In the genomic region with DNA sequence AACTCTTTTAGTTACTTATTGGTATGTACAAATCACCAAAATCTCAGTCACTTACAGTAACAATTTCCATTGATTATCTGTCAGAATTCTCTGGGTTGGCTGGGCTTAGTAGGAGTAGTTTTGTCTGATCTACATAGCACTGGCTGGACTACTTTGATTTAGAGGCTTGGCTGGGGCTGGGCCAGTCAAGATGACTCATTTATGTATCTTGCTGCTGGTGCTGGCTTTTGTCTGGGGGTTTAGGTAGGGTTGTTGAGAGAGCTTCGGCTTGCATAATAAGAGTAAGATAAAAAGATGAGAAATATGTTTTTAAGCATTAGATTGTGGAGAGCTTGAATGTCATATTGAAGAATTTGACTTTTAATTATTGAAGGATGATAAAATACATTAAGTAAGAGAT, we compare ENCODE assay signal across 18 cellular contexts.
DNase-seq lines count a peak whose midpoint lies in the region; ATAC-seq, FAIRE-seq and TF ChIP-seq lines count a peak whose summit lies in the region.
"Had no signal": no experiment of that assay in that cellular context is flagged by ENCODE, and none has a peak within 500 bp of the region (broad histone marks: within the 10 kb centered on the region; RNA-seq: fewer than 3 reads in every experiment).

No MANE protein-coding gene starts in this region.

- no peaks in the 10 kb centered on the region for H3K27me3 ChIP-seq in HCT116 (ENCODE audit: insufficient read depth, low read length)
- H3K27me3 ChIP-seq: ovary had no signal

- no peaks in the 10 kb centered on the region for H3K79me2 ChIP-seq in HCT116 (ENCODE audit: insufficient read depth, low read length)

- TF ChIP-seq EP300 in A549 (IDR thresholded peaks at IDR 0.05) = no peak

- WGBS in A549 (ENCODE audit: missing lambda C conversion rate) = 3% methylated on average over 1 of the region's 1 CpG

- DNase-seq in A549 (ENCODE audit: low read depth in 1 of 2, low spot score in 1 of 2) (peak in 1 of 2 experiments; percentile 68), HCT116 (ENCODE audit: low read depth, low spot score) (no peak), astrocyte of the spinal cord (ENCODE audit: low read depth, low spot score) (peak; percentile 64), iris pigment epithelial cell (ENCODE audit: low read depth) (peak; percentile 91), COR-L47 (lab: John Stamatoyannopoulos, UW) (no peak), RKO (ENCODE audit: low spot score) (no peak)
- DNase-seq in activated CD4-positive, alpha-beta T cell treated with anti-CD3 and anti-CD28 coated beads for 1 hour = no peak
- DNase-seq: activated CD8-positive, alpha-beta memory T cell treated with anti-CD3 and anti-CD28 coated beads for 24 hours; activated naive CD4-positive, alpha-beta T cell; cerebellar nuclear complex; DMS153; KBM-7; NCI-H146; RPMI8226; stimulated activated CD4-positive, alpha-beta T cell treated with anti-CD3 and anti-CD28 coated beads, Interleukin-1b, Interleukin-23, amount 100 ng/mL, for 48 hours had no signal

- H3K9me2 ChIP-seq in HCT116 (ENCODE audit: insufficient read depth) = no peaks in the 10 kb centered on the region

- no TSS peak for BruUV-seq in HCT116 (replicated peaks; lab: Mats Ljungman, UMichigan)

- TF ChIP-seq RAD21 in A549 (conservative IDR thresholded peaks at IDR 0.05 in 1 of 2, IDR thresholded peaks at IDR 0.05 in 1 of 2) (no peak), HCT116 (IDR thresholded peaks at IDR 0.05; ENCODE audit: low read depth) (no peak)

- ATAC-seq in A549 = peak; percentile 59 to 88; a peak in 4 of 6 replicates
- ATAC-seq in HCT116 = peak; percentile 59
- no peak for ATAC-seq in GM18907 (IDR thresholded peaks at IDR 0.05; ENCODE audit: unreplicated experiment)

- TF ChIP-seq POLR2A in A549 (IDR thresholded peaks at IDR 0.05; ENCODE audit: low read length) = no peak
- no peak for TF ChIP-seq POLR2A in HCT116 (IDR thresholded peaks at IDR 0.05; ENCODE audit: borderline replicate concordance, extremely low read depth, insufficient read depth, insufficient read length)

- H3K4me2 ChIP-seq in A549 = peak overlapping the region; percentile 45
- H3K4me2 ChIP-seq in HCT116 (ENCODE audit: low read length) = no peak overlapping the region

- H3K9me3 ChIP-seq in A549 (no peaks in the 10 kb centered on the region), HCT116 (ENCODE audit: control insufficient read depth in 1 of 2, insufficient read depth in 1 of 2, low read depth in 1 of 2, low read length in 2 of 2) (no peaks in the 10 kb centered on the region)
- H3K9me3 ChIP-seq: ovary had no signal

- FAIRE-seq in A549 (lab: Jason Lieb, UNC) = no peak
- FAIRE-seq: endothelial cell of umbilical vein had no signal

- RAD21 ChIA-PET in HCT116 (lab: Charles Lee; ENCODE audit: low non-redundant PET in 1 of 2, low total read pairs in 2 of 2, uncharacterized antibody in 2 of 2, unreplicated experiment in 2 of 2) = no interaction called here

- peak overlapping the region; percentile 8 for H2AFZ ChIP-seq in HCT116 (ENCODE audit: low read depth, low read length, poor library complexity, severe bottlenecking)

- CTCF ChIA-PET in A549 (lab: Yijun Ruan, JAX) = no interaction called here
- CTCF ChIA-PET in HCT116 (lab: Charles Lee) = no interaction called here

- no peak for TF ChIP-seq CTCF in A549 (IDR thresholded peaks at IDR 0.05)
- no peak for TF ChIP-seq CTCF in HCT116 (IDR thresholded peaks at IDR 0.05 in 2 of 3, conservative IDR thresholded peaks at IDR 0.05 in 1 of 3; ENCODE audit: borderline replicate concordance in 1 of 3, insufficient read depth in 1 of 3, low read depth in 2 of 3, low read length in 2 of 3)
- TF ChIP-seq CTCF in astrocyte of the spinal cord (IDR thresholded peaks at IDR 0.05; ENCODE audit: low read depth, low read length) = no peak

- intact Hi-C loops in HCT116 (cut with micrococcal nuclease) = no loop called here

- in situ Hi-C loops in astrocyte of the spinal cord (cut with HindIII; ENCODE audit: low sequenced_read_pairs) = no loop called here

- POLR2A ChIA-PET in A549 (lab: Yijun Ruan, JAX) (no interaction called here), HCT116 (lab: Charles Lee) (no interaction called here)

- no peak overlapping the region for H3K27ac ChIP-seq in A549
- no peak overlapping the region for H3K27ac ChIP-seq in HCT116 (ENCODE audit: low read depth, low read length)
- H3K27ac ChIP-seq: ovary had no signal

- H3K4me1 ChIP-seq in A549 (peaks cover 22% of the 10 kb centered on the region), HCT116 (ENCODE audit: control insufficient read depth in 1 of 2, insufficient read depth in 2 of 2, low read length in 2 of 2) (peaks cover 0 to 4% of the 10 kb centered on the region in 2 experiments; a peak in 1 of 4 replicates)

- no peaks in the 10 kb centered on the region for H4K20me1 ChIP-seq in HCT116 (ENCODE audit: insufficient read depth)

- H3K4me3 ChIP-seq in A549 (no peak overlapping the region), HCT116 (replicated peaks in 1 of 2; ENCODE audit: low read depth in 1 of 2, low read length in 2 of 2) (no peak overlapping the region), astrocyte of the spinal cord (ENCODE audit: low read depth, low read length) (no peak overlapping the region)
- H3K4me3 ChIP-seq: ovary had no signal

- no peaks in the 10 kb centered on the region for H3K36me3 ChIP-seq in HCT116 (ENCODE audit: control insufficient read depth in 1 of 2, insufficient read depth in 2 of 2, low read length in 2 of 2)
- H3K36me3 ChIP-seq: ovary had no signal

- no peak overlapping the region for H3K9ac ChIP-seq in HCT116 (ENCODE audit: low read length)

TF ChIP-seq in A549, 52 proteins besides CTCF, POLR2A, EP300 and RAD21:
- TF ChIP-seq CBX2 (IDR thresholded peaks at IDR 0.05; ENCODE audit: borderline replicate concordance, low read depth) = no peak
- TF ChIP-seq FOSL2 (IDR thresholded peaks at IDR 0.05) = 0 out of 2 replicates have a peak, but pooled peaks have one; percentile 33
- TF ChIP-seq FOSL2 (CRISPR knock-in tag; IDR thresholded peaks at IDR 0.05) = peak; percentile 70
- peak in 1 of 2 experiments; percentile 49; a peak in 1 of 4 replicates for TF ChIP-seq CEBPB (IDR thresholded peaks at IDR 0.05)

TF ChIP-seq in HCT116, 20 proteins besides CTCF, POLR2A, EP300 and RAD21:
- no peak for TF ChIP-seq POLR2AphosphoS5 (IDR thresholded peaks at IDR 0.05; ENCODE audit: low read depth, low read length)
- 0 out of 2 replicates have a peak, but pooled peaks have one; percentile 17 for TF ChIP-seq FOSL1 (IDR thresholded peaks at IDR 0.05; ENCODE audit: low read depth)
- no peak for TF ChIP-seq SRF (IDR thresholded peaks at IDR 0.05; ENCODE audit: low read depth)
- TF ChIP-seq EZH2 (IDR thresholded peaks at IDR 0.05) = no peak
- no peak for TF ChIP-seq ZBTB33 (IDR thresholded peaks at IDR 0.05; ENCODE audit: extremely low read depth, insufficient replicate concordance, low read length)
- no peak for TF ChIP-seq SP1 (IDR thresholded peaks at IDR 0.05; ENCODE audit: low read depth)
- peak; percentile 31; the same call in 1 of the 2 replicates for TF ChIP-seq JUND (IDR thresholded peaks at IDR 0.05)

Comparison
In these comparisons a context has a peak if more than half of its experiments do, and no peak if none do; other contexts are left out.
1. DNase-seq: peak in astrocyte of the spinal cord (single experiment) and iris pigment epithelial cell (single experiment); none in HCT116 (single experiment), activated CD4-positive, alpha-beta T cell treated with anti-CD3 and anti-CD28 coated beads for 1 hour (single experiment), COR-L47 (single experiment) and RKO (single experiment).